In genomic region chr3:193769437-193769836, GRCh38 we compare ENCODE assay signal across 26 cellular contexts.
"Had no signal": no experiment of that assay in that cellular context is flagged by ENCODE, and none has a peak within 500 bp of the region (broad histone marks: within the 10 kb centered on the region; RNA-seq: fewer than 3 reads in every experiment).

No MANE protein-coding gene starts in this region.

- ATAC-seq: activated CD4-positive, CD25-positive, alpha-beta regulatory T cell treated with anti-CD3 and anti-CD28 coated beads, Interleukin-2, amount 50 U/mL, for 24 hours; activated naive CD4-positive, alpha-beta T cell treated with anti-CD3 and anti-CD28 coated beads, Interleukin-2, amount 50 U/mL, for 72 hours; T-helper 17 cell had no signal

- H3K27me3 Mint-ChIP-seq: activated CD4-positive, alpha-beta memory T cell treated with anti-CD3 and anti-CD28 coated beads for 36 hours had no signal

- H3K9me3 Mint-ChIP-seq: activated B cell treated with CpG ODN at 0.5 μM for 24 hours; activated CD4-positive, alpha-beta memory T cell treated with anti-CD3 and anti-CD28 coated beads for 36 hours; activated naive CD4-positive, alpha-beta T cell treated with anti-CD3 and anti-CD28 coated beads, Interleukin-2, amount 10 ng/mL, durations not matched to agents 7 days and 5 days; activated naive CD4-positive, alpha-beta T cell treated with anti-CD3 and anti-CD28 coated beads, Interleukin-2, amount 50 U/mL, for 72 hours; activated naive CD8-positive, alpha-beta T cell treated with anti-CD3 and anti-CD28 coated beads, Interleukin-2, amount 10 ng/mL, durations not matched to agents 7 days and 5 days; T-helper 2 cell treated with Interferon-gamma antibody and Interleukin-4, amounts not matched to agents 5 μg/mL and 100 μg/mL, for 36 hours had no signal

- H3K4me3 Mint-ChIP-seq: activated B cell treated with CpG ODN at 0.5 μM for 24 hours; activated CD4-positive, alpha-beta memory T cell treated with anti-CD3 and anti-CD28 coated beads for 36 hours; activated naive CD4-positive, alpha-beta T cell treated with anti-CD3 and anti-CD28 coated beads, Interleukin-2, amount 10 ng/mL, durations not matched to agents 7 days and 5 days; activated naive CD8-positive, alpha-beta T cell treated with anti-CD3 and anti-CD28 coated beads, Interleukin-2, amount 10 ng/mL, durations not matched to agents 7 days and 5 days; brain; T-helper 17 cell; T-helper 2 cell treated with Interferon-gamma antibody and Interleukin-4, amounts not matched to agents 5 μg/mL and 100 μg/mL, for 36 hours had no signal

- H3K27ac Mint-ChIP-seq: activated B cell treated with CpG ODN at 0.5 μM for 24 hours; activated CD4-positive, alpha-beta memory T cell treated with anti-CD3 and anti-CD28 coated beads for 36 hours; activated naive CD4-positive, alpha-beta T cell treated with anti-CD3 and anti-CD28 coated beads, Interleukin-2, amount 10 ng/mL, durations not matched to agents 7 days and 5 days; activated naive CD4-positive, alpha-beta T cell treated with anti-CD3 and anti-CD28 coated beads, Interleukin-2, amount 50 U/mL, for 72 hours; activated naive CD8-positive, alpha-beta T cell treated with anti-CD3 and anti-CD28 coated beads, Interleukin-2, amount 10 ng/mL, durations not matched to agents 7 days and 5 days; brain; T-helper 17 cell; T-helper 2 cell treated with Interferon-gamma antibody and Interleukin-4, amounts not matched to agents 5 μg/mL and 100 μg/mL, for 36 hours had no signal

- DNase-seq: activated B cell treated with CpG ODN at 0.5 μM for 24 hours; activated CD4-positive, alpha-beta memory T cell treated with anti-CD3 and anti-CD28 coated beads for 36 hours; activated CD4-positive, alpha-beta T cell treated with anti-CD3 and anti-CD28 coated beads for 4 hours; activated CD4-positive, alpha-beta T cell treated with anti-CD3 and anti-CD28 coated beads, Interleukin-2, amount 50 U/mL, for 1 hour; activated CD8-positive, alpha-beta memory T cell treated with anti-CD3 and anti-CD28 coated beads for 24 hours; activated gamma-delta T cell; activated naive CD4-positive, alpha-beta T cell; activated naive CD4-positive, alpha-beta T cell treated with anti-CD3 and anti-CD28 coated beads, Interleukin-2, amount 10 ng/mL, durations not matched to agents 7 days and 5 days; activated naive CD8-positive, alpha-beta T cell treated with anti-CD3 and anti-CD28 coated beads, Interleukin-2, amount 10 ng/mL, durations not matched to agents 7 days and 5 days; activated T-cell treated with anti-CD3 and anti-CD28 coated beads, Interleukin-2, amount 50 U/mL, for 48 hours; central memory CD4-positive, alpha-beta T cell; cerebellar nuclear complex; colonic mucosa; effector CD8-positive, alpha-beta T cell; foreskin fibroblast; T-helper 1 cell; T-helper 17 cell; T1000; WERI-Rb-1 had no signal

- H3K36me3 Mint-ChIP-seq: activated CD4-positive, alpha-beta memory T cell treated with anti-CD3 and anti-CD28 coated beads for 36 hours; activated naive CD4-positive, alpha-beta T cell treated with anti-CD3 and anti-CD28 coated beads, Interleukin-2, amount 10 ng/mL, durations not matched to agents 7 days and 5 days; activated naive CD4-positive, alpha-beta T cell treated with anti-CD3 and anti-CD28 coated beads, Interleukin-2, amount 50 U/mL, for 72 hours; activated naive CD8-positive, alpha-beta T cell treated with anti-CD3 and anti-CD28 coated beads, Interleukin-2, amount 10 ng/mL, durations not matched to agents 7 days and 5 days; brain had no signal

- H3K4me1 Mint-ChIP-seq: activated B cell treated with CpG ODN at 0.5 μM for 24 hours; activated naive CD4-positive, alpha-beta T cell treated with anti-CD3 and anti-CD28 coated beads, Interleukin-2, amount 10 ng/mL, durations not matched to agents 7 days and 5 days; T-helper 17 cell had no signal

- FAIRE-seq: endometrium, endothelial cell of umbilical vein, frontal cortex had no signal
